28 cellular contexts compared by ENCODE assay signal in genomic region chr9:123723135-123723875, GRCh38.
"Had no signal": no experiment of that assay in that cellular context is flagged by ENCODE, and none has a peak within 500 bp of the region (broad histone marks: within the 10 kb centered on the region; RNA-seq: fewer than 3 reads in every experiment).

No MANE protein-coding gene starts in this region.

- H3K4me3 ChIP-seq: neural progenitor cell, ovary, psoas muscle, right lobe of liver, sigmoid colon, smooth muscle cell, spleen, suprapubic skin, testis, tibial nerve, upper lobe of left lung, vagina had no signal

- H3K4me1 ChIP-seq: parathyroid adenoma, psoas muscle, tibial nerve, upper lobe of left lung, vagina had no signal

- H3K4me2 ChIP-seq: neural progenitor cell, smooth muscle cell had no signal

- H3K27me3 ChIP-seq: neural progenitor cell, ovary, right lobe of liver, sigmoid colon, spleen, suprapubic skin, testis, tibial nerve, upper lobe of left lung, vagina had no signal

- FAIRE-seq: urothelium cell line had no signal

- DNase-seq: natural killer cell; occipital lobe; ovary; posterior cingulate gyrus; psoas muscle; right cardiac atrium; sigmoid colon; spleen; stimulated activated CD4-positive, alpha-beta T cell treated with anti-CD3 and anti-CD28 coated beads, Interleukin-12 subunit alpha, Interleukin-12 subunit beta, amount 100 ng/mL, for 4 hours; stimulated activated CD4-positive, alpha-beta T cell treated with anti-CD3 and anti-CD28 coated beads, Interleukin-1b, Interleukin-23, amount 100 ng/mL, for 48 hours; stimulated activated CD4-positive, alpha-beta T cell treated with anti-CD3 and anti-CD28 coated beads, Interleukin-4, amount 100 ng/mL, for 1 hour; stimulated activated CD4-positive, alpha-beta T cell treated with anti-CD3 and anti-CD28 coated beads, Interleukin-4, amount 100 ng/mL, for 4 hours; stimulated activated CD8-positive, alpha-beta memory T cell treated with anti-CD3 and anti-CD28 coated beads, Interleukin-4, amount 100 ng/mL, for 48 hours; stimulated activated naive CD4-positive, alpha-beta T cell; stimulated activated naive CD8-positive, alpha-beta T cell treated with anti-CD3 and anti-CD28 coated beads, Interleukin-15, amount 100 ng/mL, for 72 hours; stimulated activated naive CD8-positive, alpha-beta T cell treated with anti-CD3 and anti-CD28 coated beads, Interleukin-15, Interleukin-2, amounts not matched to agents 100 U/mL and 50 U/mL, for 24 hours; testis; trophoblast cell; upper lobe of left lung had no signal

- H2AFZ ChIP-seq: neural progenitor cell, parathyroid adenoma had no signal

- H3K36me3 ChIP-seq: ovary, right lobe of liver, sigmoid colon, suprapubic skin, upper lobe of left lung, vagina had no signal

- ATAC-seq: natural killer cell; psoas muscle; right cardiac atrium; stimulated activated memory B cell treated with anti-CD40 and anti-IgM and Interleukin-4, amounts not matched to agents 10 μg/mL and 1 μg/mL and 100 μg/mL, for 72 hours; stimulated activated naive CD8-positive, alpha-beta T cell treated with anti-CD3 and anti-CD28 coated beads, Interleukin-15, amount 100 ng/mL, for 72 hours; stimulated activated naive CD8-positive, alpha-beta T cell treated with anti-CD3 and anti-CD28 coated beads, Interleukin-15, Interleukin-2, amounts not matched to agents 100 U/mL and 50 U/mL, for 24 hours had no signal

- H3K9me3 ChIP-seq: ovary, psoas muscle, right lobe of liver, sigmoid colon, suprapubic skin, testis had no signal

- H3K27ac ChIP-seq: neural progenitor cell, ovary, parathyroid adenoma, psoas muscle, sigmoid colon, spleen, suprapubic skin, testis, tibial nerve, upper lobe of left lung, vagina had no signal

- H3K9ac ChIP-seq: neural progenitor cell, parathyroid adenoma had no signal
